In the genomic region with DNA sequence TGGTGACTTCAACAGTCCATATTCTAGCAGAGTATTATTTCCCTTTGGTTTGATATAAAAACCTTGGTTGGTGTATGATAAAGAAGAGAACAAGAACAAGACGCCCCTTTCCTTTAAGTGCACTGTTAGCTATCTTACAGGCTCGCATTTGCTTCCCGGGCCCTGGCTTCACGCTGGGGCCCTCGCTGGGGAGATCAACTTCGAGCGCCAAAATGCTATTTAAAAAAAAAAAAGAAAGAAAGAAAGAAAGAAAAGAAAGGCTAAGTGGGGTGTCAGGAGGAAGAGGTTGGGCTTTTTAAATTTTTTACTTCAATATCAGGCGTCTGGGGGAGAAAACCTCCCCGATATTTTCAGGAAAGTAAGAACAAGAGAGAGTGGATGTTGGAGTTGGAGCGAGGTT, we compare ENCODE assay signal across 23 cellular contexts. TPM values are rescaled to one million over a fixed set of nuclear protein-coding genes. Genes with fewer than 3 reads are reported as not detected.
DNase-seq lines count a peak whose midpoint lies in the region; ATAC-seq and TF ChIP-seq lines count a peak whose summit lies in the region.
"Had no signal": no experiment of that assay in that cellular context is flagged by ENCODE, and none has a peak within 500 bp of the region (broad histone marks: within the 10 kb centered on the region; RNA-seq: fewer than 3 reads in every experiment).

No MANE protein-coding gene starts in this region.

- H3K4me1 Mint-ChIP-seq in activated naive CD8-positive, alpha-beta T cell treated with anti-CD3 and anti-CD28 coated beads, Interleukin-2, amount 10 ng/mL, durations not matched to agents 7 days and 5 days, result peaks cover 10% of the 10 kb centered on the region
- peaks cover 6% of the 10 kb centered on the region for H3K4me1 Mint-ChIP-seq in activated naive CD8-positive, alpha-beta T cell treated with anti-CD3 and anti-CD28 coated beads for 36 hours
- peaks cover 8% of the 10 kb centered on the region for H3K4me1 Mint-ChIP-seq in activated T-helper 2 cell treated with anti-CD3 and anti-CD28 coated beads, Interferon-gamma antibody, Interleukin-2, Interleukin-4, amounts not matched to agents 10 μg/mL and 5 μg/mL and 100 μg/mL, durations not matched to agents 14 hours and 24 hours and 36 hours (ENCODE audit: low read depth)
- H3K4me1 Mint-ChIP-seq in nephron, result peaks cover 30% of the 10 kb centered on the region
- H3K4me1 Mint-ChIP-seq in naive thymus-derived CD4-positive, alpha-beta T cell, result peaks cover 6 to 19% (median 13%) of the 10 kb centered on the region in 7 donors

- no peaks in the 10 kb centered on the region for H3K27me3 ChIP-seq in naive thymus-derived CD4-positive, alpha-beta T cell (ENCODE audit: control insufficient read depth in 2 of 2, insufficient read depth in 2 of 2, low read length in 2 of 2)

- ATAC-seq in activated naive CD8-positive, alpha-beta T cell treated with anti-CD3 and anti-CD28 coated beads, Interleukin-2, amount 10 ng/mL, durations not matched to agents 7 days and 5 days (ENCODE audit: low read depth), result no peak
- no peak for ATAC-seq in GM21528 (IDR thresholded peaks at IDR 0.05; ENCODE audit: low FRiP score, unreplicated experiment)
- ATAC-seq in naive thymus-derived CD4-positive, alpha-beta T cell, result no peak

- H3K27ac Mint-ChIP-seq in activated naive CD8-positive, alpha-beta T cell treated with anti-CD3 and anti-CD28 coated beads, Interleukin-2, amount 10 ng/mL, durations not matched to agents 7 days and 5 days, result no peak overlapping the region
- no peak overlapping the region for H3K27ac Mint-ChIP-seq in activated naive CD8-positive, alpha-beta T cell treated with anti-CD3 and anti-CD28 coated beads for 36 hours
- H3K27ac Mint-ChIP-seq in activated T-helper 2 cell treated with anti-CD3 and anti-CD28 coated beads, Interferon-gamma antibody, Interleukin-2, Interleukin-4, amounts not matched to agents 10 μg/mL and 5 μg/mL and 100 μg/mL, durations not matched to agents 14 hours and 24 hours and 36 hours, result no peak overlapping the region
- peak overlapping the region in 2 of 3 experiments; percentile 11 to 22 for H3K27ac Mint-ChIP-seq in nephron
- H3K27ac Mint-ChIP-seq in naive thymus-derived CD4-positive, alpha-beta T cell, result peak overlapping the region in 1 of 9 donors; percentile 60

- peaks cover 46% of the 10 kb centered on the region for H3K27me3 Mint-ChIP-seq in activated naive CD8-positive, alpha-beta T cell treated with anti-CD3 and anti-CD28 coated beads, Interleukin-2, amount 10 ng/mL, durations not matched to agents 7 days and 5 days
- H3K27me3 Mint-ChIP-seq in activated naive CD8-positive, alpha-beta T cell treated with anti-CD3 and anti-CD28 coated beads for 36 hours, result peaks cover 55% of the 10 kb centered on the region
- peaks cover 40% of the 10 kb centered on the region for H3K27me3 Mint-ChIP-seq in activated T-helper 2 cell treated with anti-CD3 and anti-CD28 coated beads, Interferon-gamma antibody, Interleukin-2, Interleukin-4, amounts not matched to agents 10 μg/mL and 5 μg/mL and 100 μg/mL, durations not matched to agents 14 hours and 24 hours and 36 hours (ENCODE audit: low read depth)
- peaks cover 98% of the 10 kb centered on the region for H3K27me3 Mint-ChIP-seq in nephron (ENCODE audit: low read depth)
- peaks cover 20 to 51% (median 38%) of the 10 kb centered on the region in 5 donors for H3K27me3 Mint-ChIP-seq in naive thymus-derived CD4-positive, alpha-beta T cell

- H3K9me3 Mint-ChIP-seq in activated naive CD8-positive, alpha-beta T cell treated with anti-CD3 and anti-CD28 coated beads, Interleukin-2, amount 10 ng/mL, durations not matched to agents 7 days and 5 days, result no peaks in the 10 kb centered on the region
- no peaks in the 10 kb centered on the region for H3K9me3 Mint-ChIP-seq in activated naive CD8-positive, alpha-beta T cell treated with anti-CD3 and anti-CD28 coated beads for 36 hours
- H3K9me3 Mint-ChIP-seq in activated T-helper 2 cell treated with anti-CD3 and anti-CD28 coated beads, Interferon-gamma antibody, Interleukin-2, Interleukin-4, amounts not matched to agents 10 μg/mL and 5 μg/mL and 100 μg/mL, durations not matched to agents 14 hours and 24 hours and 36 hours, result no peaks in the 10 kb centered on the region
- no peaks in the 10 kb centered on the region for H3K9me3 Mint-ChIP-seq in nephron
- peaks cover 0 to 5% (median 0%) of the 10 kb centered on the region in 11 donors for H3K9me3 Mint-ChIP-seq in naive thymus-derived CD4-positive, alpha-beta T cell

- no peaks in the 10 kb centered on the region for H3K4me1 ChIP-seq in naive thymus-derived CD4-positive, alpha-beta T cell (ENCODE audit: control insufficient read depth in 2 of 2, insufficient read depth in 2 of 2, low read length in 2 of 2)

- H3K36me3 Mint-ChIP-seq in activated naive CD8-positive, alpha-beta T cell treated with anti-CD3 and anti-CD28 coated beads, Interleukin-2, amount 10 ng/mL, durations not matched to agents 7 days and 5 days, result peaks cover 4% of the 10 kb centered on the region
- no peaks in the 10 kb centered on the region for H3K36me3 Mint-ChIP-seq in activated naive CD8-positive, alpha-beta T cell treated with anti-CD3 and anti-CD28 coated beads for 36 hours
- H3K36me3 Mint-ChIP-seq in activated T-helper 2 cell treated with anti-CD3 and anti-CD28 coated beads, Interferon-gamma antibody, Interleukin-2, Interleukin-4, amounts not matched to agents 10 μg/mL and 5 μg/mL and 100 μg/mL, durations not matched to agents 14 hours and 24 hours and 36 hours (ENCODE audit: low read depth), result peaks cover 3% of the 10 kb centered on the region
- no peaks in the 10 kb centered on the region for H3K36me3 Mint-ChIP-seq in nephron (ENCODE audit: low read depth)
- H3K36me3 Mint-ChIP-seq in naive thymus-derived CD4-positive, alpha-beta T cell, result peaks cover 0 to 2% (median 0%) of the 10 kb centered on the region in 5 donors

- POLR2A ChIA-PET in activated naive CD8-positive, alpha-beta T cell treated with anti-CD3 and anti-CD28 coated beads, Interleukin-2, amount 10 ng/mL, durations not matched to agents 7 days and 5 days (lab: Charles Lee), result no interaction called here
- POLR2A ChIA-PET in naive thymus-derived CD4-positive, alpha-beta T cell (lab: Charles Lee), result no interaction called here

- no peak for TF ChIP-seq CTCF in nephron (IDR thresholded peaks at IDR 0.05; ENCODE audit: unreplicated experiment in 3 of 3)

- H3K4me3 Mint-ChIP-seq in activated naive CD8-positive, alpha-beta T cell treated with anti-CD3 and anti-CD28 coated beads, Interleukin-2, amount 10 ng/mL, durations not matched to agents 7 days and 5 days, result peak overlapping the region; percentile 39
- H3K4me3 Mint-ChIP-seq in activated naive CD8-positive, alpha-beta T cell treated with anti-CD3 and anti-CD28 coated beads for 36 hours, result no peak overlapping the region
- peak overlapping the region; percentile 26 for H3K4me3 Mint-ChIP-seq in activated T-helper 2 cell treated with anti-CD3 and anti-CD28 coated beads, Interferon-gamma antibody, Interleukin-2, Interleukin-4, amounts not matched to agents 10 μg/mL and 5 μg/mL and 100 μg/mL, durations not matched to agents 14 hours and 24 hours and 36 hours (ENCODE audit: low read depth)
- H3K4me3 Mint-ChIP-seq in nephron, result peak overlapping the region; percentile 77 to 85 (median 80)
- peak overlapping the region in 4 of 10 donors; percentile 21 to 57 (median 44) for H3K4me3 Mint-ChIP-seq in naive thymus-derived CD4-positive, alpha-beta T cell

- H3K36me3 ChIP-seq in naive thymus-derived CD4-positive, alpha-beta T cell (ENCODE audit: control insufficient read depth in 2 of 3, insufficient read depth in 3 of 3, low read length in 3 of 3), result no peaks in the 10 kb centered on the region
- H3K36me3 ChIP-seq: adrenal gland, cardiac muscle cell, neutrophil, Peyer's patch had no signal

- H3K27ac ChIP-seq in naive thymus-derived CD4-positive, alpha-beta T cell (ENCODE audit: low read depth, low read length), result no peak overlapping the region
- H3K27ac ChIP-seq: adrenal gland, cardiac muscle cell, neutrophil, Peyer's patch, SK-N-MC had no signal

- intact Hi-C loops in activated T-helper 2 cell treated with anti-CD3 and anti-CD28 coated beads, Interferon-gamma antibody, Interleukin-2, Interleukin-4, amounts not matched to agents 10 μg/mL and 5 μg/mL and 100 μg/mL, durations not matched to agents 14 hours and 24 hours and 36 hours (cut with micrococcal nuclease), result loop anchor here (2.0 to 10.0 kb wide), 2 partner anchors 15 to 169 kb away; no protein-coding TSS in a partner anchor
- intact Hi-C loops in naive thymus-derived CD4-positive, alpha-beta T cell (cut with micrococcal nuclease), result no loop called here

- H3K4me3 ChIP-seq in naive thymus-derived CD4-positive, alpha-beta T cell (ENCODE audit: low read length), result no peak overlapping the region
- H3K4me3 ChIP-seq: adrenal gland, SK-N-MC had no signal

- DNase-seq in activated naive CD8-positive, alpha-beta T cell treated with anti-CD3 and anti-CD28 coated beads, Interleukin-2, amount 10 ng/mL, durations not matched to agents 7 days and 5 days, result no peak
- DNase-seq in activated naive CD8-positive, alpha-beta T cell treated with anti-CD3 and anti-CD28 coated beads for 36 hours, result no peak
- no peak for DNase-seq in activated T-helper 2 cell treated with anti-CD3 and anti-CD28 coated beads, Interferon-gamma antibody, Interleukin-2, Interleukin-4, amounts not matched to agents 10 μg/mL and 5 μg/mL and 100 μg/mL, durations not matched to agents 14 hours and 24 hours and 36 hours (ENCODE audit: low spot score)
- no peak for DNase-seq in naive thymus-derived CD4-positive, alpha-beta T cell
- DNase-seq in cerebellar nuclear complex (lab: John Stamatoyannopoulos, UW), result no peak
- DNase-seq in NCI-H82 treated with DMSO at 0.1 percent for 48 hours (lab: John Stamatoyannopoulos, UW; ENCODE audit: unreplicated experiment), result no peak
- DNase-seq: activated CD4-positive, alpha-beta T cell treated with anti-CD3 and anti-CD28 coated beads for 48 hours; activated T-cell treated with anti-CD3 and anti-CD28 coated beads, Interleukin-2, amount 50 U/mL, for 48 hours; adrenal gland; erythroblast; Karpas-422; NCI-H1048; NCI-H2029; NCI-H446; Peyer's patch had no signal

- CTCF ChIA-PET in naive thymus-derived CD4-positive, alpha-beta T cell (lab: Charles Lee), result no interaction called here

- no peaks in the 10 kb centered on the region for H3K9me3 ChIP-seq in naive thymus-derived CD4-positive, alpha-beta T cell (ENCODE audit: control insufficient read depth in 2 of 3, low read length in 3 of 3)
- H3K9me3 ChIP-seq: adrenal gland, neutrophil, Peyer's patch had no signal

RNA-seq across cellular contexts. Expression of a gene that starts 11.7 kb away (rescaled TPM):
- not detected for total RNA-seq in activated naive CD8-positive, alpha-beta T cell treated with anti-CD3 and anti-CD28 coated beads, Interleukin-2, amount 10 ng/mL, durations not matched to agents 7 days and 5 days
- not detected for total RNA-seq in activated naive CD8-positive, alpha-beta T cell treated with anti-CD3 and anti-CD28 coated beads for 36 hours
- not detected in 2 replicates for total RNA-seq in activated T-helper 2 cell treated with anti-CD3 and anti-CD28 coated beads, Interferon-gamma antibody, Interleukin-2, Interleukin-4, amounts not matched to agents 10 μg/mL and 5 μg/mL and 100 μg/mL, durations not matched to agents 14 hours and 24 hours and 36 hours
- total RNA-seq in naive thymus-derived CD4-positive, alpha-beta T cell, result not detected
- polyA plus RNA-seq in naive thymus-derived CD4-positive, alpha-beta T cell, result not detected
- total RNA-seq: adrenal gland, cardiac muscle cell, Daoy, mesenteric fat pad, renal cortical epithelial cell had no signal
- polyA plus RNA-seq: adrenal gland, cardiac muscle cell had no signal

Comparison
In these comparisons a context has a peak if more than half of its experiments do, and no peak if none do; other contexts are left out.
1. H3K27ac Mint-ChIP-seq: peak in nephron (2 of 3); none in activated naive CD8-positive, alpha-beta T cell treated with anti-CD3 and anti-CD28 coated beads, Interleukin-2, amount 10 ng/mL, durations not matched to agents 7 days and 5 days (single experiment), activated naive CD8-positive, alpha-beta T cell treated with anti-CD3 and anti-CD28 coated beads for 36 hours (single experiment) and activated T-helper 2 cell treated with anti-CD3 and anti-CD28 coated beads, Interferon-gamma antibody, Interleukin-2, Interleukin-4, amounts not matched to agents 10 μg/mL and 5 μg/mL and 100 μg/mL, durations not matched to agents 14 hours and 24 hours and 36 hours (single experiment).